9 cellular contexts compared by ENCODE assay signal in genomic region chr12:122983789-122984515, GRCh38. TPM values are rescaled to one million over a fixed set of nuclear protein-coding genes. Genes with fewer than 3 reads are reported as not detected.
DNase-seq lines count a peak whose midpoint lies in the region; ATAC-seq and TF ChIP-seq lines count a peak whose summit lies in the region.
"Had no signal": no experiment of that assay in that cellular context is flagged by ENCODE, and none has a peak within 500 bp of the region (broad histone marks: within the 10 kb centered on the region; RNA-seq: fewer than 3 reads in every experiment).

No MANE protein-coding gene starts in this region.

- H3K4me3 ChIP-seq in H7 (ENCODE audit: insufficient read depth, low read depth, low read length) = no peak overlapping the region
- no peak overlapping the region for H3K4me3 ChIP-seq in right cardiac atrium (ENCODE audit: low read length)
- H3K4me3 ChIP-seq in skeletal muscle tissue (ENCODE audit: low read length in 3 of 3) = peak overlapping the region in 1 of 3 donors; percentile 13
- H3K4me3 ChIP-seq: MG63 had no signal

- no peaks in the 10 kb centered on the region for H3K9me3 ChIP-seq in right cardiac atrium (ENCODE audit: control insufficient read depth, low read length)
- no peaks in the 10 kb centered on the region for H3K9me3 ChIP-seq in skeletal muscle tissue (ENCODE audit: control insufficient read depth in 3 of 3, low read length in 3 of 3)
- H3K9me3 ChIP-seq: MG63 had no signal

- H3K9me3 Mint-ChIP-seq in WTC11 = no peaks in the 10 kb centered on the region
- H3K9me3 Mint-ChIP-seq in HFFc6 = no peaks in the 10 kb centered on the region

- H3K36me3 Mint-ChIP-seq in WTC11 = peaks cover 4% of the 10 kb centered on the region; the same call in 1 of the 2 replicates
- no peaks in the 10 kb centered on the region for H3K36me3 Mint-ChIP-seq in HFFc6 (ENCODE audit: low read depth)

- H3K27ac Mint-ChIP-seq in WTC11 (no peak overlapping the region), HFFc6 (no peak overlapping the region; the same call in 1 of the 2 replicates)

- CTCF ChIA-PET in WTC11 (lab: Charles Lee) = interaction anchor here (0.8 kb wide), 1 partner anchor 10 kb away, joined by 3 read pairs; no protein-coding TSS in a partner anchor

- H3K9ac ChIP-seq in skeletal muscle tissue (ENCODE audit: low read depth in 1 of 3, low read length in 3 of 3) = peak overlapping the region in 1 of 3 donors; percentile 62

- intact Hi-C loops in right cardiac atrium (cut with DNase I) = loop anchor here in 3 of 4 donors (5.0 to 10.0 kb wide), 3 partner anchors 163 to 258 kb away; partner anchors contain the start of genes MPHOSPH9 (in 1 of the 3) and MTRFR (in 1 of the 3)
- intact Hi-C loops in head of caudate nucleus (cut with DNase I) = loop anchor here (5.0 kb wide), 1 partner anchor 253 kb away; no protein-coding TSS in a partner anchor

- POLR2A ChIA-PET in WTC11 (lab: Charles Lee) = no interaction called here

- H3K4me1 Mint-ChIP-seq in WTC11 = peaks cover 21% of the 10 kb centered on the region
- peaks cover 40% of the 10 kb centered on the region for H3K4me1 Mint-ChIP-seq in HFFc6 (ENCODE audit: low read depth)

- H3K36me3 ChIP-seq in H7 (replicated peaks; ENCODE audit: control insufficient read depth, insufficient read depth, low read length) = peaks cover 2% of the 10 kb centered on the region
- H3K36me3 ChIP-seq in skeletal muscle tissue (ENCODE audit: control insufficient read depth in 3 of 3, insufficient read depth in 3 of 3, low read length in 3 of 3) = peaks cover 30 to 41% (median 38%) of the 10 kb centered on the region in 3 donors

- TF ChIP-seq CTCF in WTC11 (IDR thresholded peaks at IDR 0.05) (no peak), HFFc6 (IDR thresholded peaks at IDR 0.05) (no peak)

- ATAC-seq in WTC11 (no peak), right cardiac atrium (peak in 1 of 2 donors; percentile 2)

- no peaks in the 10 kb centered on the region for H3K27me3 Mint-ChIP-seq in WTC11 (ENCODE audit: low read depth)
- peaks cover 2% of the 10 kb centered on the region for H3K27me3 Mint-ChIP-seq in HFFc6 (ENCODE audit: insufficient read depth)

- 33% methylated on average over 9 of the region's 9 CpGs for WGBS in right cardiac atrium

- H3K27me3 ChIP-seq in H7 (ENCODE audit: control insufficient read depth, insufficient read depth, low read length) (no peaks in the 10 kb centered on the region), right cardiac atrium (ENCODE audit: control insufficient read depth, insufficient read depth) (no peaks in the 10 kb centered on the region), skeletal muscle tissue (ENCODE audit: control insufficient read depth in 3 of 3, insufficient read depth in 3 of 3, low read length in 3 of 3) (no peaks in the 10 kb centered on the region)
- H3K27me3 ChIP-seq: MG63 had no signal

- peak; percentile 73 for DNase-seq in H7
- DNase-seq in WTC11 (ENCODE audit: low spot score) = no peak
- peak; percentile 37 to 74 (median 62) for DNase-seq in right cardiac atrium
- no peak for DNase-seq in HFFc6
- DNase-seq in head of caudate nucleus = no peak
- no peak for DNase-seq in NCI-H146 (lab: John Stamatoyannopoulos, UW)
- DNase-seq in activated CD4-positive, CD25-positive, alpha-beta regulatory T cell (lab: John Stamatoyannopoulos, UW) = no peak
- DNase-seq: MG63 had no signal

- H3K4me1 ChIP-seq in right cardiac atrium (ENCODE audit: control insufficient read depth, insufficient read depth, low read length) = peaks cover 6% of the 10 kb centered on the region
- peaks cover 52 to 59% (median 56%) of the 10 kb centered on the region in 3 donors for H3K4me1 ChIP-seq in skeletal muscle tissue (ENCODE audit: control insufficient read depth in 3 of 3, insufficient read depth in 3 of 3, low read length in 3 of 3)

- H3K4me3 Mint-ChIP-seq in WTC11 (no peak overlapping the region), HFFc6 (no peak overlapping the region; the same call in 1 of the 2 replicates)

- peak overlapping the region; percentile 31 for H3K27ac ChIP-seq in right cardiac atrium (ENCODE audit: low read length)
- H3K27ac ChIP-seq in skeletal muscle tissue (ENCODE audit: low read depth, low read length) = peak overlapping the region; percentile 10

TF ChIP-seq in WTC11, 78 proteins besides CTCF, POLR2A, EP300 and RAD21:
- peak; percentile 46; the same call in 1 of the 2 replicates for TF ChIP-seq ZNF423 (CRISPR knock-in tag; IDR thresholded peaks at IDR 0.05)
- TF ChIP-seq TCF7 (CRISPR knock-in tag; IDR thresholded peaks at IDR 0.05; ENCODE audit: low read depth) = no peak

RNA-seq across cellular contexts. Expression of gene ARL6IP4, which starts 3.5 kb away (rescaled TPM):
- total RNA-seq in H7 (2014; rRNA removed; shearing (Covaris generic)) = 203 and 220 TPM in 2 replicates
- total RNA-seq in WTC11 (2021) (133 to 150 TPM (median 146 TPM) in 3 replicates), right cardiac atrium (100 to 1,000 TPM; 158 to 185 (median 168) TPM), skeletal muscle tissue (93.4 TPM)
- polyA plus RNA-seq in right cardiac atrium = 299 TPM
- 100 to 1,000 TPM; 128 to 180 (median 149) TPM for total RNA-seq in HFFc6 (2021; fragmentation: NEBNext Ultra II Directional; extraction: Animal tissue kit (Norgen Biotek cat#: 25700))

RNA-seq across cellular contexts. Expression of gene OGFOD2, which starts 8.9 kb away (rescaled TPM):
- total RNA-seq in H7 (2014; rRNA removed; shearing (Covaris generic)) = 17.8 and 23.4 TPM in 2 replicates
- total RNA-seq in WTC11 (2021) (17.3 to 28.1 TPM (median 23.9 TPM) in 3 replicates), right cardiac atrium (10 to 100 TPM in 3 of 4 donors, 1 to 10 TPM in 1; 9.6 to 17.8 (median 14.7) TPM), skeletal muscle tissue (4.2 TPM)
- 14.6 TPM for polyA plus RNA-seq in right cardiac atrium
- total RNA-seq in HFFc6 (2021; fragmentation: NEBNext Ultra II Directional; extraction: Animal tissue kit (Norgen Biotek cat#: 25700)) = 10 to 100 TPM; 16.2 to 18.3 (median 17.6) TPM

RNA-seq across cellular contexts. Expression of gene ABCB9, which starts 17.7 kb away (rescaled TPM):
- 1.7 and 3.0 TPM in 2 replicates for total RNA-seq in H7 (2014; rRNA removed; shearing (Covaris generic))
- total RNA-seq in WTC11 (2021) (4.8 to 6.3 TPM (median 5.8 TPM) in 3 replicates), right cardiac atrium (1 to 10 TPM; 6.0 to 7.0 (median 6.7) TPM), skeletal muscle tissue (2.6 TPM)
- polyA plus RNA-seq in right cardiac atrium = 5.2 TPM
- 10 to 100 TPM in 3 of 6 experiments, 1 to 10 TPM in 3; 9.2 to 11.1 (median 10.0) TPM for total RNA-seq in HFFc6 (2021; fragmentation: NEBNext Ultra II Directional; extraction: Animal tissue kit (Norgen Biotek cat#: 25700))

Comparison
In these comparisons a context has a peak if more than half of its experiments do, and no peak if none do; other contexts are left out.
1. DNase-seq: peak in H7 (single experiment) and right cardiac atrium (3 of 3); none in WTC11 (single experiment), HFFc6 (single experiment), head of caudate nucleus (0 of 42), NCI-H146 (single experiment) and activated CD4-positive, CD25-positive, alpha-beta regulatory T cell (0 of 4).